8 cellular contexts compared by ENCODE assay signal in genomic region chr5:61301820-61302563, GRCh38. TPM values are rescaled to one million over a fixed set of nuclear protein-coding genes. Genes with fewer than 3 reads are reported as not detected.
DNase-seq lines count a peak whose midpoint lies in the region; ATAC-seq, FAIRE-seq and TF ChIP-seq lines count a peak whose summit lies in the region.

No MANE protein-coding gene starts in this region.

- POLR2A ChIA-PET in HepG2 (lab: Yijun Ruan, JAX), result interaction anchor here (0.8 to 4.6 kb wide), 5 partner anchors 26 to 1102 kb away, joined by 3 to 37 read pairs (median 3); partner anchors contain the start of genes DIMT1, SMIM15 and ZSWIM6

- 3% methylated on average over 3 of the region's 11 CpGs for WGBS in HepG2 (ENCODE audit: low lambda C conversion rate)

- no peaks in the 10 kb centered on the region for H3K9me3 Mint-ChIP-seq in chondrocyte (ENCODE audit: low read depth)

- H3K4me3 Mint-ChIP-seq in chondrocyte (ENCODE audit: unreplicated experiment), result no peak overlapping the region

- TF ChIP-seq CTCF in chondrocyte (IDR thresholded peaks at IDR 0.05), result no peak
- TF ChIP-seq CTCF in HepG2 (CRISPR knock-in tag; IDR thresholded peaks at IDR 0.05), result no peak
- no peak for TF ChIP-seq CTCF in upper lobe of right lung (IDR thresholded peaks at IDR 0.05)
- TF ChIP-seq CTCF in GM13977 (IDR thresholded peaks at IDR 0.05; ENCODE audit: extremely low read depth, insufficient read depth, missing control alignments), result no peak

- peaks cover 59% of the 10 kb centered on the region for H3K4me1 Mint-ChIP-seq in chondrocyte (ENCODE audit: low read depth)

- no peak overlapping the region for H2AFZ ChIP-seq in HepG2 (ENCODE audit: low read length)

- peak overlapping the region; percentile 95 for H3K27ac Mint-ChIP-seq in chondrocyte (ENCODE audit: unreplicated experiment)

- no peaks in the 10 kb centered on the region for H3K27me3 ChIP-seq in MG63
- no peaks in the 10 kb centered on the region for H3K27me3 ChIP-seq in HepG2 (ENCODE audit: control insufficient read depth in 1 of 2, insufficient read depth in 2 of 2, low read length in 2 of 2)
- H3K27me3 ChIP-seq in upper lobe of right lung, result no peaks in the 10 kb centered on the region

- ATAC-seq in HepG2 (peak; percentile 99), upper lobe of right lung (peak; percentile 94)

- H3K36me3 Mint-ChIP-seq in chondrocyte (ENCODE audit: low read depth), result no peaks in the 10 kb centered on the region

- intact Hi-C loops in HepG2 (cut with micrococcal nuclease; ENCODE audit: unreplicated experiment) (loop anchor here (1.0 kb wide), 2 partner anchors 26 to 140 kb away; partner anchors contain the start of gene SMIM15), upper lobe of right lung (cut with DNase I) (no loop called here)

- no peaks in the 10 kb centered on the region for H3K79me2 ChIP-seq in HepG2 (ENCODE audit: insufficient read depth, low read length)

- H3K27ac ChIP-seq in HepG2 (ENCODE audit: extremely low read length, insufficient read depth, low read length) (peak overlapping the region; percentile 49), upper lobe of right lung (peak overlapping the region; percentile 28)

- no peaks in the 10 kb centered on the region for H3K27me3 Mint-ChIP-seq in chondrocyte (ENCODE audit: low read depth)

- H3K9me3 ChIP-seq in MG63 (no peaks in the 10 kb centered on the region), HepG2 (ENCODE audit: low read length) (no peaks in the 10 kb centered on the region), upper lobe of right lung (no peaks in the 10 kb centered on the region)

- H3K4me1 ChIP-seq in HepG2 (ENCODE audit: insufficient read depth, low read length), result peaks cover 66% of the 10 kb centered on the region
- peaks cover 16% of the 10 kb centered on the region for H3K4me1 ChIP-seq in upper lobe of right lung

- TF ChIP-seq EP300 in HepG2 (IDR thresholded peaks at IDR 0.05; ENCODE audit: low read depth in 2 of 2, low read length in 2 of 2) (peak; percentile 83 to 84; a peak in 3 of 4 replicates), HepG2 (CRISPR knock-in tag; IDR thresholded peaks at IDR 0.05; ENCODE audit: borderline replicate concordance) (peak; percentile 84; the same call in 1 of the 2 replicates)

- peak overlapping the region; percentile 62 for H3K9ac ChIP-seq in HepG2 (ENCODE audit: insufficient read depth, low read depth, low read length)

- H3K4me3 ChIP-seq in MG63, result no peak overlapping the region
- H3K4me3 ChIP-seq in HepG2 (replicated peaks in 1 of 3; ENCODE audit: insufficient read depth in 1 of 3, low read depth in 2 of 3, low read length in 3 of 3), result peak overlapping the region; percentile 13 to 61 (median 28); a peak in 3 of 6 replicates
- H3K4me3 ChIP-seq in upper lobe of right lung, result no peak overlapping the region

- peak; percentile 98 for FAIRE-seq in HepG2 (lab: Jason Lieb, UNC)

- H4K20me1 ChIP-seq in HepG2 (ENCODE audit: insufficient read depth, low read length), result no peaks in the 10 kb centered on the region

- CTCF ChIA-PET in HepG2 (lab: Yijun Ruan, JAX; ENCODE audit: low intra/inter-chr PET ratio, low total read pairs), result no interaction called here

- TF ChIP-seq RAD21 in HepG2 (CRISPR knock-in tag; IDR thresholded peaks at IDR 0.05), result no peak

- DNase-seq in MG63 (peak; percentile 96), chondrocyte (ENCODE audit: low spot score) (no peak), HepG2 (ENCODE audit: low spot score) (peak; percentile 98), upper lobe of right lung (peak; percentile 67), GM13977 (ENCODE audit: low spot score) (no peak), hippocampal formation (lab: John Stamatoyannopoulos, UW) (no peak), SK-N-DZ (ENCODE audit: low spot score) (no peak)
- no peak for DNase-seq in stimulated activated CD4-positive, alpha-beta T cell treated with anti-CD3 and anti-CD28 coated beads, Interleukin-4, amount 100 ng/mL, for 24 hours

- TF ChIP-seq POLR2A in HepG2 (IDR thresholded peaks at IDR 0.05; ENCODE audit: insufficient read depth in 1 of 2, low read depth in 2 of 2, low read length in 2 of 2), result peak in 1 of 2 experiments; percentile 51; a peak in 2 of 4 replicates

- TSS peak; percentile 91 for BruUV-seq in HepG2 (replicated peaks; lab: Mats Ljungman, UMichigan)

- peak overlapping the region; percentile 90 for H3K4me2 ChIP-seq in HepG2 (ENCODE audit: low read depth, low read length)

- in situ Hi-C loops in HepG2 (cut with HindIII; ENCODE audit: extremely low pct_ligation_motif_present, low pct_unique_long_range_greater_than_20kb), result no loop called here
- in situ Hi-C loops in GM13977 (cut with MboI; ENCODE audit: low pct_unique_long_range_greater_than_20kb, low sequenced_read_pairs, unreplicated experiment), result no loop called here

- H3K36me3 ChIP-seq in MG63, result no peaks in the 10 kb centered on the region
- H3K36me3 ChIP-seq in HepG2 (replicated peaks in 1 of 2; ENCODE audit: control insufficient read depth in 1 of 2, insufficient read depth in 2 of 2, low read length in 2 of 2), result no peaks in the 10 kb centered on the region
- H3K36me3 ChIP-seq in upper lobe of right lung, result no peaks in the 10 kb centered on the region

TF ChIP-seq in HepG2, 621 proteins besides CTCF, POLR2A, EP300 and RAD21 (continues in another document):
- TF ChIP-seq ZNF331 (CRISPR knock-in tag; IDR thresholded peaks at IDR 0.05), result peak; percentile 60; the same call in 1 of the 2 replicates
- TF ChIP-seq, protein P1, sequence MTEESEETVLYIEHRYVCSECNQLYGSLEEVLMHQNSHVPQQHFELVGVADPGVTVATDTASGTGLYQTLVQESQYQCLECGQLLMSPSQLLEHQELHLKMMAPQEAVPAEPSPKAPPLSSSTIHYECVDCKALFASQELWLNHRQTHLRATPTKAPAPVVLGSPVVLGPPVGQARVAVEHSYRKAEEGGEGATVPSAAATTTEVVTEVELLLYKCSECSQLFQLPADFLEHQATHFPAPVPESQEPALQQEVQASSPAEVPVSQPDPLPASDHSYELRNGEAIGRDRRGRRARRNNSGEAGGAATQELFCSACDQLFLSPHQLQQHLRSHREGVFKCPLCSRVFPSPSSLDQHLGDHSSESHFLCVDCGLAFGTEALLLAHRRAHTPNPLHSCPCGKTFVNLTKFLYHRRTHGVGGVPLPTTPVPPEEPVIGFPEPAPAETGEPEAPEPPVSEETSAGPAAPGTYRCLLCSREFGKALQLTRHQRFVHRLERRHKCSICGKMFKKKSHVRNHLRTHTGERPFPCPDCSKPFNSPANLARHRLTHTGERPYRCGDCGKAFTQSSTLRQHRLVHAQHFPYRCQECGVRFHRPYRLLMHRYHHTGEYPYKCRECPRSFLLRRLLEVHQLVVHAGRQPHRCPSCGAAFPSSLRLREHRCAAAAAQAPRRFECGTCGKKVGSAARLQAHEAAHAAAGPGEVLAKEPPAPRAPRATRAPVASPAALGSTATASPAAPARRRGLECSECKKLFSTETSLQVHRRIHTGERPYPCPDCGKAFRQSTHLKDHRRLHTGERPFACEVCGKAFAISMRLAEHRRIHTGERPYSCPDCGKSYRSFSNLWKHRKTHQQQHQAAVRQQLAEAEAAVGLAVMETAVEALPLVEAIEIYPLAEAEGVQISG (CRISPR knock-in tag; IDR thresholded peaks at IDR 0.05), result peak; percentile 52; the same call in 1 of the 2 replicates
- peak; percentile 70 for TF ChIP-seq SPEN (CRISPR knock-in tag; IDR thresholded peaks at IDR 0.05; ENCODE audit: low read depth)
- TF ChIP-seq ZNF543 (CRISPR knock-in tag; IDR thresholded peaks at IDR 0.05), result 0 out of 2 replicates have a peak, but pooled peaks have one; percentile 49
- TF ChIP-seq ZNF234 (CRISPR knock-in tag; conservative IDR thresholded peaks at IDR 0.05), result no peak
- TF ChIP-seq XRCC5 (optimal IDR thresholded peaks at IDR 0.05; ENCODE audit: low read length), result peak; percentile 80
- peak; percentile 88 for TF ChIP-seq SAP130 (CRISPR knock-in tag; IDR thresholded peaks at IDR 0.05; ENCODE audit: low read depth)
- no peak for TF ChIP-seq ZSCAN30 (CRISPR knock-in tag; IDR thresholded peaks at IDR 0.05)
- peak; percentile 21 for TF ChIP-seq KDM6A (CRISPR knock-in tag; IDR thresholded peaks at IDR 0.05; ENCODE audit: low read depth)
- TF ChIP-seq ZSCAN25 (CRISPR knock-in tag; IDR thresholded peaks at IDR 0.05), result peak; percentile 83
- TF ChIP-seq NFYB (CRISPR knock-in tag; IDR thresholded peaks at IDR 0.05), result peak; percentile 55; the same call in 1 of the 2 replicates

RNA-seq across cellular contexts. Expression of gene ZSWIM6, which starts 30.1 kb away (rescaled TPM):
- 1.3 and 3.3 TPM in 2 replicates for total RNA-seq in MG63 (2014; rRNA removed; shearing (Covaris generic); ENCODE audit: low replicate concordance)
- total RNA-seq in chondrocyte (20.2 to 20.7 TPM (median 20.3 TPM) in 3 replicates), HepG2 (2016; rRNA removed; fragmentation: Illumina TruSeq; extraction: Trizol) (0.82 and 0.83 TPM in 2 replicates), upper lobe of right lung (15.7 TPM)
- total RNA-seq in HepG2 (2016; cell fraction: cytosol; rRNA removed; fragmentation: Illumina TruSeq; extraction: Trizol; ENCODE audit: low read depth), result 0.91 and 0.97 TPM in 2 replicates
- total RNA-seq in HepG2 (2016; cell fraction: insoluble cytoplasmic fraction; rRNA removed; fragmentation: Illumina TruSeq; extraction: Trizol), result 0.68 and 0.89 TPM in 2 replicates
- total RNA-seq in HepG2 (2016; cell fraction: membrane; rRNA removed; fragmentation: Illumina TruSeq; extraction: Trizol), result 0.43 and 0.45 TPM in 2 replicates
- total RNA-seq in HepG2 (2016; cell fraction: nucleus; rRNA removed; fragmentation: Illumina TruSeq; extraction: Trizol), result 1.5 and 1.8 TPM in 2 replicates
- 1.9 and 2.6 TPM in 2 replicates for polyA plus RNA-seq in HepG2 (2011; rRNA removed)
- 1.2 and 1.5 TPM in 2 replicates for polyA plus RNA-seq in HepG2 (2011; cell fraction: cytosol; rRNA removed)
- 4.2 and 4.3 TPM in 2 replicates for polyA plus RNA-seq in HepG2 (2011; cell fraction: nucleus; rRNA removed)
- polyA plus RNA-seq in HepG2 (2012), result 1.3 and 1.7 TPM in 2 replicates
- 0.05 TPM in 1 of 2 replicates, not detected in the other for polyA plus RNA-seq in HepG2 (2016; cell fraction: cytosol; fragmentation: Illumina TruSeq; extraction: Trizol; ENCODE audit: low read depth)
- polyA plus RNA-seq in HepG2 (2016; cell fraction: insoluble cytoplasmic fraction; fragmentation: Illumina TruSeq; extraction: Trizol; ENCODE audit: low read depth), result 0.93 and 1.0 TPM in 2 replicates
- 0.13 and 0.15 TPM in 2 replicates for polyA plus RNA-seq in HepG2 (2016; cell fraction: membrane; fragmentation: Illumina TruSeq; extraction: Trizol; ENCODE audit: low read depth)
- polyA plus RNA-seq in HepG2 (2016; cell fraction: nucleus; fragmentation: Illumina TruSeq; extraction: Trizol; ENCODE audit: insufficient read depth, low read depth), result 3.2 and 3.3 TPM in 2 replicates
- 6.2 and 32.4 TPM in 2 replicates for polyA minus RNA-seq in HepG2 (2011; rRNA and poly(A)+ RNA removed; ENCODE audit: low replicate concordance)
- 2.8 and 3.3 TPM in 2 replicates for polyA minus RNA-seq in HepG2 (2011; cell fraction: cytosol; rRNA and poly(A)+ RNA removed)
- polyA minus RNA-seq in HepG2 (2011; cell fraction: nucleus; rRNA and poly(A)+ RNA removed), result 5.5 and 7.1 TPM in 2 replicates
- 18.2 and 19.6 TPM in 2 replicates for polyA plus RNA-seq in SK-N-DZ (2014; cell fraction: cytosol; rRNA removed)
- 34.6 and 46.9 TPM in 2 replicates for polyA plus RNA-seq in SK-N-DZ (2014; cell fraction: nucleus; rRNA removed)

Comparison
In these comparisons a context has a peak if more than half of its experiments do, and no peak if none do; other contexts are left out.
1. DNase-seq: peak in MG63 (single experiment), HepG2 (single experiment) and upper lobe of right lung (single experiment); none in chondrocyte (single experiment), GM13977 (single experiment), hippocampal formation (0 of 2), SK-N-DZ (single experiment) and stimulated activated CD4-positive, alpha-beta T cell treated with anti-CD3 and anti-CD28 coated beads, Interleukin-4, amount 100 ng/mL, for 24 hours (single experiment).
2. H3K4me3 ChIP-seq: peak in HepG2 (3 of 3); none in MG63 (single experiment) and upper lobe of right lung (single experiment).